16 cellular contexts compared by ENCODE assay signal in genomic region chr20:859661-860294, GRCh38. TPM values are rescaled to one million over a fixed set of nuclear protein-coding genes. Genes with fewer than 3 reads are reported as not detected.
DNase-seq lines count a peak whose midpoint lies in the region; ATAC-seq and TF ChIP-seq lines count a peak whose summit lies in the region.
"Had no signal": no experiment of that assay in that cellular context is flagged by ENCODE, and none has a peak within 500 bp of the region (broad histone marks: within the 10 kb centered on the region; RNA-seq: fewer than 3 reads in every experiment).

No MANE protein-coding gene starts in this region.

- DNase-seq in NOMO-1 treated with DMSO at 0.1 percent for 48 hours (lab: John Stamatoyannopoulos, UW; ENCODE audit: unreplicated experiment) (peak; percentile 17), NOMO-1 treated with dmso at 0.1 percent for 144 hours (lab: John Stamatoyannopoulos, UW; ENCODE audit: unreplicated experiment) (no peak), HK-2 (ENCODE audit: unreplicated experiment) (peak; percentile 36), SW480 (ENCODE audit: low spot score) (peak; percentile 34), fibroblast of the aortic adventitia (ENCODE audit: low read depth) (no peak), LoVo (ENCODE audit: low spot score) (no peak), T1000 (lab: John Stamatoyannopoulos, UW) (no peak)
- DNase-seq: erythroblast; mesenchymal stem cell; NCI-H1105; NCI-H510A; ovary; SIG-M5; stimulated activated CD4-positive, alpha-beta T cell treated with anti-CD3 and anti-CD28 coated beads, Interleukin-12 subunit alpha, Interleukin-12 subunit beta, amount 100 ng/mL, for 4 hours; trophoblast cell had no signal

- no peak for ATAC-seq in GM21529 (IDR thresholded peaks at IDR 0.05; ENCODE audit: unreplicated experiment)

- TF ChIP-seq CTCF in fibroblast of the aortic adventitia (IDR thresholded peaks at IDR 0.05; ENCODE audit: insufficient read depth, low read length): peak; percentile 29

- H3K4me3 ChIP-seq in fibroblast of the aortic adventitia (ENCODE audit: low read depth, low read length): no peak overlapping the region
- H3K4me3 ChIP-seq: ovary had no signal

RNA-seq across cellular contexts. Expression of gene FAM110A, which starts 26.3 kb away (rescaled TPM):
- 5.4 and 5.5 TPM in 2 replicates for total RNA-seq in fibroblast of the aortic adventitia (ENCODE audit: low replicate concordance)

RNA-seq across cellular contexts. Expression of gene ANGPT4, which starts 56.4 kb away (rescaled TPM):
- total RNA-seq in fibroblast of the aortic adventitia (ENCODE audit: low replicate concordance): not detected in 2 replicates

Comparison
In these comparisons a context has a peak if more than half of its experiments do, and no peak if none do; other contexts are left out.
1. DNase-seq: peak in NOMO-1 treated with DMSO at 0.1 percent for 48 hours (single experiment), HK-2 (single experiment) and SW480 (single experiment); none in NOMO-1 treated with dmso at 0.1 percent for 144 hours (single experiment), fibroblast of the aortic adventitia (single experiment), LoVo (single experiment) and T1000 (single experiment).